8 cellular contexts compared by ENCODE assay signal in genomic region chr15:56241374-56242085, GRCh38. TPM values are rescaled to one million over a fixed set of nuclear protein-coding genes. Genes with fewer than 3 reads are reported as not detected.
DNase-seq lines count a peak whose midpoint lies in the region; ATAC-seq and TF ChIP-seq lines count a peak whose summit lies in the region.

No MANE protein-coding gene starts in this region.

- H4K20me1 ChIP-seq in neural cell (ENCODE audit: insufficient read depth), result no peaks in the 10 kb centered on the region

- H3K36me3 ChIP-seq in MG63 (peaks cover 30% of the 10 kb centered on the region), neural cell (ENCODE audit: insufficient read depth, low read length) (no peaks in the 10 kb centered on the region)

- H3K9me2 ChIP-seq in neural cell (ENCODE audit: insufficient read depth, low read length), result no peaks in the 10 kb centered on the region

- TF ChIP-seq EP300 in neural cell (conservative IDR thresholded peaks at IDR 0.05; ENCODE audit: poor library complexity, severe bottlenecking), result no peak

- H3K9me3 ChIP-seq in MG63, result no peaks in the 10 kb centered on the region
- H3K9me3 ChIP-seq in neural cell (ENCODE audit: low read length), result no peaks in the 10 kb centered on the region

- H3K9ac ChIP-seq in neural cell (ENCODE audit: low read length), result peak overlapping the region; percentile 91

- H3F3A ChIP-seq in neural cell (ENCODE audit: insufficient read depth, low read length, poor library complexity, severe bottlenecking), result peaks cover 9% of the 10 kb centered on the region

- H3K27me3 ChIP-seq in MG63 (no peaks in the 10 kb centered on the region), neural cell (ENCODE audit: insufficient read depth, low read depth, low read length) (no peaks in the 10 kb centered on the region)

- H3K4me3 ChIP-seq in MG63 (peak overlapping the region; percentile 72), choroid plexus epithelial cell (ENCODE audit: low read depth, low read length) (peak overlapping the region; percentile 76), neural cell (ENCODE audit: low read length) (peak overlapping the region; percentile 91)

- ATAC-seq in GM21786 (IDR thresholded peaks at IDR 0.05; ENCODE audit: unreplicated experiment), result no peak

- H3K79me2 ChIP-seq in neural cell (replicated peaks; ENCODE audit: insufficient read depth, low read length), result peaks cover 63% of the 10 kb centered on the region

- DNase-seq in ELR (ENCODE audit: low read depth), result peak; percentile 26
- no peak for DNase-seq in MG63
- peak; percentile 28 for DNase-seq in choroid plexus epithelial cell (ENCODE audit: low read depth)
- no peak for DNase-seq in NCI-H2227 treated with DMSO at 0.1 percent for 48 hours (lab: John Stamatoyannopoulos, UW)
- no peak for DNase-seq in dedifferentiated amniotic fluid mesenchymal stem cell (ENCODE audit: extremely low spot score)
- DNase-seq in activated CD8-positive, alpha-beta memory T cell treated with anti-CD3 and anti-CD28 coated beads, Interleukin-2, amount 50 U/mL, for 4 hours, result no peak

- H2AFZ ChIP-seq in neural cell (ENCODE audit: low read depth, low read length), result no peak overlapping the region

- no peak for TF ChIP-seq RAD21 in neural cell (conservative IDR thresholded peaks at IDR 0.05)

- H3K4me2 ChIP-seq in neural cell (ENCODE audit: low read length), result peak overlapping the region; percentile 95

- H3K27ac ChIP-seq in neural cell (ENCODE audit: low read length), result peak overlapping the region; percentile 91

- TF ChIP-seq CTCF in choroid plexus epithelial cell (conservative IDR thresholded peaks at IDR 0.05; ENCODE audit: low read depth, low read length) (no peak), neural cell (IDR thresholded peaks at IDR 0.05; ENCODE audit: poor library complexity, severe bottlenecking) (no peak)

TF ChIP-seq in neural cell, 6 proteins besides CTCF, POLR2A, EP300 and RAD21:
- no peak for TF ChIP-seq SMC3 (conservative IDR thresholded peaks at IDR 0.05; ENCODE audit: poor library complexity)
- TF ChIP-seq, protein P1, sequence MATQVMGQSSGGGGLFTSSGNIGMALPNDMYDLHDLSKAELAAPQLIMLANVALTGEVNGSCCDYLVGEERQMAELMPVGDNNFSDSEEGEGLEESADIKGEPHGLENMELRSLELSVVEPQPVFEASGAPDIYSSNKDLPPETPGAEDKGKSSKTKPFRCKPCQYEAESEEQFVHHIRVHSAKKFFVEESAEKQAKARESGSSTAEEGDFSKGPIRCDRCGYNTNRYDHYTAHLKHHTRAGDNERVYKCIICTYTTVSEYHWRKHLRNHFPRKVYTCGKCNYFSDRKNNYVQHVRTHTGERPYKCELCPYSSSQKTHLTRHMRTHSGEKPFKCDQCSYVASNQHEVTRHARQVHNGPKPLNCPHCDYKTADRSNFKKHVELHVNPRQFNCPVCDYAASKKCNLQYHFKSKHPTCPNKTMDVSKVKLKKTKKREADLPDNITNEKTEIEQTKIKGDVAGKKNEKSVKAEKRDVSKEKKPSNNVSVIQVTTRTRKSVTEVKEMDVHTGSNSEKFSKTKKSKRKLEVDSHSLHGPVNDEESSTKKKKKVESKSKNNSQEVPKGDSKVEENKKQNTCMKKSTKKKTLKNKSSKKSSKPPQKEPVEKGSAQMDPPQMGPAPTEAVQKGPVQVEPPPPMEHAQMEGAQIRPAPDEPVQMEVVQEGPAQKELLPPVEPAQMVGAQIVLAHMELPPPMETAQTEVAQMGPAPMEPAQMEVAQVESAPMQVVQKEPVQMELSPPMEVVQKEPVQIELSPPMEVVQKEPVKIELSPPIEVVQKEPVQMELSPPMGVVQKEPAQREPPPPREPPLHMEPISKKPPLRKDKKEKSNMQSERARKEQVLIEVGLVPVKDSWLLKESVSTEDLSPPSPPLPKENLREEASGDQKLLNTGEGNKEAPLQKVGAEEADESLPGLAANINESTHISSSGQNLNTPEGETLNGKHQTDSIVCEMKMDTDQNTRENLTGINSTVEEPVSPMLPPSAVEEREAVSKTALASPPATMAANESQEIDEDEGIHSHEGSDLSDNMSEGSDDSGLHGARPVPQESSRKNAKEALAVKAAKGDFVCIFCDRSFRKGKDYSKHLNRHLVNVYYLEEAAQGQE (IDR thresholded peaks at IDR 0.05; ENCODE audit: borderline replicate concordance), result no peak
- TF ChIP-seq POLR2AphosphoS5 (IDR thresholded peaks at IDR 0.05), result no peak
- TF ChIP-seq EZH2 (IDR thresholded peaks at IDR 0.05; ENCODE audit: borderline replicate concordance, insufficient read depth, low read length, poor library complexity, severe bottlenecking), result no peak
- TF ChIP-seq MXI1 (conservative IDR thresholded peaks at IDR 0.05; ENCODE audit: poor library complexity, severe bottlenecking), result no peak
- TF ChIP-seq TAF1 (IDR thresholded peaks at IDR 0.05; ENCODE audit: low read depth), result no peak

RNA-seq across cellular contexts. Expression of gene RFX7, which starts 2.1 kb away (rescaled TPM):
- 2.1 and 2.3 TPM in 2 replicates for total RNA-seq in MG63 (2014; rRNA removed; shearing (Covaris generic); ENCODE audit: low replicate concordance)
- 11.2 and 12.9 TPM in 2 replicates for polyA plus RNA-seq in neural cell
- 30.4 and 46.8 TPM in 2 replicates for polyA minus RNA-seq in neural cell

Comparison
In these comparisons a context has a peak if more than half of its experiments do, and no peak if none do; other contexts are left out.
1. DNase-seq: peak in ELR (single experiment) and choroid plexus epithelial cell (single experiment); none in MG63 (single experiment), NCI-H2227 treated with DMSO at 0.1 percent for 48 hours (single experiment), dedifferentiated amniotic fluid mesenchymal stem cell (single experiment) and activated CD8-positive, alpha-beta memory T cell treated with anti-CD3 and anti-CD28 coated beads, Interleukin-2, amount 50 U/mL, for 4 hours (single experiment).
2. Peak in every context shown above with its lines, with median percentiles within 50 percentile points of each other: H3K4me3 ChIP-seq.